ENCODE assay signal across 8 cellular contexts in the genomic region with DNA sequence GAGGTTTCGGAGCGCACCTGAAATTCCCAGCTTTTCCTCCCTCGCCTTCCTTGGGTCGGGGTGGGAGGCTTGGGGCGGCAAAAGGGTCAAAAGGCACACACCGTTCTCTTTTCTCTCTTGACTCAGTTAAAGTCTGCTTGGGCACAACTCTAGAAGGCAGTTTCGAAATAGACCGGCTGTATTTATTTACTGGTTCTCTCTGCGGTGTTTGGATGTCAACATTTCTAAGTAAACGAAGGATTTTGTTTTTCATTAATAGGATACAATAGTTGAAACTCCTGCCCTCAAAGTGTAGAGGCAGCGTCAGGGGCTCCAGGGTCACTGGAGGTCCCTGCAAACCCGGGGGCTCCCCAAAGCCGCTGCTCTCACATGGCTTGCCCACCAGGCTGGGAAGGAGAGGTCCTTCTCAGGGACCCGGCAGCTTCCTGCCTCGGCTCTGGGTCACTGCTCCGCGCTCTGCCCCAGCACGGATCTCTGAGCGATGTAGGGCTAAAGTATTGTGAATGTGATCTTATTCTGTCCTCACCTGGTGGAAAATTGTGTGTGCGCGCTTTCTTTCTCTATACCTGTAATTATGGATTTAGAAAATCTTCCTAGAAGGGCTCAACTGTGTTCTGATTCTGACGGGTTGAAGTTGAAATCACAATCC.
DNase-seq lines count a peak whose midpoint lies in the region; ATAC-seq and TF ChIP-seq lines count a peak whose summit lies in the region.

No MANE protein-coding gene starts in this region.

- H3K9me3 ChIP-seq in stomach smooth muscle (ENCODE audit: control insufficient read depth in 2 of 2, low read length in 2 of 2), result no peaks in the 10 kb centered on the region

- no peak for ATAC-seq in activated naive CD8-positive, alpha-beta T cell treated with anti-CD3 and anti-CD28 coated beads, Interleukin-2, amount 50 U/mL, for 24 hours
- no peak for ATAC-seq in HG02588 (IDR thresholded peaks at IDR 0.05; ENCODE audit: unreplicated experiment)

- H3K27me3 Mint-ChIP-seq in activated naive CD8-positive, alpha-beta T cell treated with anti-CD3 and anti-CD28 coated beads, Interleukin-2, amount 50 U/mL, for 24 hours, result peaks cover 20% of the 10 kb centered on the region

- H3K4me1 ChIP-seq in stomach smooth muscle (ENCODE audit: control insufficient read depth, insufficient read depth, low read length), result peaks cover 12% of the 10 kb centered on the region

- H3K4me3 Mint-ChIP-seq in activated naive CD8-positive, alpha-beta T cell treated with anti-CD3 and anti-CD28 coated beads, Interleukin-2, amount 50 U/mL, for 24 hours, result peak overlapping the region; percentile 84

- H3K4me1 Mint-ChIP-seq in activated naive CD8-positive, alpha-beta T cell treated with anti-CD3 and anti-CD28 coated beads, Interleukin-2, amount 50 U/mL, for 24 hours, result peaks cover 39% of the 10 kb centered on the region

- H3K27ac Mint-ChIP-seq in activated naive CD8-positive, alpha-beta T cell treated with anti-CD3 and anti-CD28 coated beads, Interleukin-2, amount 50 U/mL, for 24 hours, result peak overlapping the region; percentile 6

- no peak for TF ChIP-seq CTCF in GM10248 (IDR thresholded peaks at IDR 0.05; ENCODE audit: control extremely low read depth, extremely low read depth, low read depth, missing control alignments)

- peak overlapping the region; percentile 64 for H3K27ac ChIP-seq in stomach smooth muscle (ENCODE audit: low read length)

- H3K9ac ChIP-seq in stomach smooth muscle (ENCODE audit: low read length in 2 of 2), result peak overlapping the region; percentile 62 to 74

- CTCF ChIA-PET in GM10248 (lab: Yijun Ruan, JAX), result interaction anchor here (1.4 kb wide), 1 partner anchor 11 kb away, joined by 5 read pairs; no protein-coding TSS in a partner anchor

- H3K9me3 Mint-ChIP-seq in activated naive CD8-positive, alpha-beta T cell treated with anti-CD3 and anti-CD28 coated beads, Interleukin-2, amount 50 U/mL, for 24 hours, result no peaks in the 10 kb centered on the region

- H3K36me3 ChIP-seq in stomach smooth muscle (ENCODE audit: control insufficient read depth in 2 of 2, insufficient read depth in 2 of 2, low read length in 2 of 2), result no peaks in the 10 kb centered on the region

- H3K4me3 ChIP-seq in stomach smooth muscle (ENCODE audit: low read length in 2 of 2), result peak overlapping the region; percentile 82 to 88

- DNase-seq in NOMO-1 treated with DMSO at 0.1 percent for 48 hours (lab: John Stamatoyannopoulos, UW; ENCODE audit: unreplicated experiment) (peak; percentile 11), NOMO-1 (lab: John Stamatoyannopoulos, UW; ENCODE audit: unreplicated experiment in 2 of 2) (no peak), iris pigment epithelial cell (ENCODE audit: low read depth) (peak; percentile 32), middle frontal gyrus (ENCODE audit: extremely low spot score, low spot score) (no peak), GM10248 (ENCODE audit: extremely low spot score) (no peak)
- DNase-seq in activated naive CD8-positive, alpha-beta T cell treated with anti-CD3 and anti-CD28 coated beads, Interleukin-2, amount 50 U/mL, for 24 hours, result no peak

- H3K36me3 Mint-ChIP-seq in activated naive CD8-positive, alpha-beta T cell treated with anti-CD3 and anti-CD28 coated beads, Interleukin-2, amount 50 U/mL, for 24 hours (ENCODE audit: low read depth), result peaks cover 3% of the 10 kb centered on the region

- POLR2A ChIA-PET in GM10248 (lab: Yijun Ruan, JAX), result no interaction called here

- H3K27me3 ChIP-seq in stomach smooth muscle (ENCODE audit: control insufficient read depth in 1 of 2, insufficient read depth in 2 of 2, low read length in 2 of 2), result no peaks in the 10 kb centered on the region

Comparison
In these comparisons a context has a peak if more than half of its experiments do, and no peak if none do; other contexts are left out.
1. DNase-seq: peak in NOMO-1 treated with DMSO at 0.1 percent for 48 hours (single experiment) and iris pigment epithelial cell (single experiment); none in NOMO-1 (0 of 2), activated naive CD8-positive, alpha-beta T cell treated with anti-CD3 and anti-CD28 coated beads, Interleukin-2, amount 50 U/mL, for 24 hours (single experiment), middle frontal gyrus (single experiment) and GM10248 (single experiment).